35 cellular contexts compared by ENCODE assay signal in the genomic region with DNA sequence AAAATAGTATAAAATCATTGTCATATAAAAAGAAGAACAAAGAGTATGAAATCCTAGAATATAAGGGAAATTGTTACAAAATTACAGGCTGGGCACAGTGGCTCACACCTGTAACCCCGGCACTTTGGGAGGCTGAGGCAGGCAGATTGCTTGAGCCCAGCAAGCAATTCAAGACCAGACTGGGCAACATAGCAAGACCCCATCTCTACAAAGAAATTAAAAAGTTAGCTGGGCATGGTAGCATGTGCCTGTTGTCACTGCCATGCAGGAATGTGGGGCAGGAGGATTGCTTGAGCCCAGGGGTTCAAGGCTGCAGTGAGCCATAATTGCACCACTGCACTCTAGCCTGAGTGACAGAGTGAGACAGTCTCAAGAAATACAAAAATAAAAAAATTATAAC. TPM values are rescaled to one million over a fixed set of nuclear protein-coding genes. Genes with fewer than 3 reads are reported as not detected.
DNase-seq lines count a peak whose midpoint lies in the region; ATAC-seq, FAIRE-seq and TF ChIP-seq lines count a peak whose summit lies in the region.
"Had no signal": no experiment of that assay in that cellular context is flagged by ENCODE, and none has a peak within 500 bp of the region (broad histone marks: within the 10 kb centered on the region; RNA-seq: fewer than 3 reads in every experiment).

No MANE protein-coding gene starts in this region.

- in situ Hi-C loops in HepG2 (cut with HindIII; ENCODE audit: extremely low pct_ligation_motif_present, low pct_unique_long_range_greater_than_20kb) (no loop called here), K562 (cut with MboI) (loop anchor here (25.0 kb wide), 1 partner anchor 992 kb away; no protein-coding TSS in a partner anchor)

- H3K9me1 ChIP-seq in K562 (ENCODE audit: control insufficient read depth, insufficient read depth, low read length), result no peaks in the 10 kb centered on the region

- H4K20me1 ChIP-seq in HepG2 (ENCODE audit: insufficient read depth, low read length) (no peaks in the 10 kb centered on the region), K562 (replicated peaks; ENCODE audit: control insufficient read depth, insufficient read depth, low read length) (no peaks in the 10 kb centered on the region)
- H4K20me1 ChIP-seq: BLaER1; BLaER1 treated with 17β-estradiol and CSF1 and Interleukin-3, amounts not matched to agents 10 nM and 100 nM had no signal

- no peaks in the 10 kb centered on the region for H3K4me1 Mint-ChIP-seq in stimulated activated naive CD8-positive, alpha-beta T cell treated with anti-CD3 and anti-CD28 coated beads, Interleukin-15, amount 100 ng/mL, for 72 hours
- H3K4me1 Mint-ChIP-seq: B cell; CD14-positive monocyte; CD4-positive, alpha-beta memory T cell; CD4-positive, CD25-positive, alpha-beta regulatory T cell had no signal

- FAIRE-seq in HepG2 (lab: Jason Lieb, UNC) (no peak), K562 (lab: Jason Lieb, UNC) (no peak)
- FAIRE-seq: A204.1, A549, D721Med had no signal

- intact Hi-C loops in HepG2 (cut with micrococcal nuclease; ENCODE audit: unreplicated experiment) (no loop called here), right lobe of liver (cut with DNase I) (no loop called here), K562 (cut with micrococcal nuclease) (no loop called here)

- no peak for TF ChIP-seq POLR2A in HepG2 (IDR thresholded peaks at IDR 0.05; ENCODE audit: insufficient read depth in 1 of 2, low read depth in 2 of 2, low read length in 2 of 2)
- TF ChIP-seq POLR2A in right lobe of liver (IDR thresholded peaks at IDR 0.05), result no peak
- no peak for TF ChIP-seq POLR2A in K562 (conservative IDR thresholded peaks at IDR 0.05)

- H3K4me3 ChIP-seq in HepG2 (replicated peaks in 1 of 3; ENCODE audit: insufficient read depth in 1 of 3, low read depth in 2 of 3, low read length in 3 of 3), result no peak overlapping the region
- H3K4me3 ChIP-seq in right lobe of liver, result no peak overlapping the region
- no peak overlapping the region for H3K4me3 ChIP-seq in K562
- no peak overlapping the region for H3K4me3 ChIP-seq in lung
- H3K4me3 ChIP-seq: A549; BLaER1; BLaER1 treated with 17β-estradiol and CSF1 and Interleukin-3, amounts not matched to agents 10 nM and 100 nM had no signal

- ATAC-seq in HepG2 (no peak), right lobe of liver (no peak), K562 (no peak), lung (ENCODE audit: insufficient read depth, low FRiP score) (no peak)
- no peak for ATAC-seq in stimulated activated naive CD8-positive, alpha-beta T cell treated with anti-CD3 and anti-CD28 coated beads, Interleukin-15, amount 100 ng/mL, for 72 hours
- ATAC-seq: A549; CD8-positive, alpha-beta T cell had no signal

- POLR2A ChIA-PET in HepG2 (lab: Yijun Ruan, JAX) (no interaction called here), K562 (lab: Yijun Ruan, JAX) (interaction anchor here (0.6 kb wide), 1 partner anchor 43 kb away, joined by 3 read pairs; no protein-coding TSS in a partner anchor)

- BruUV-seq in HepG2 (replicated peaks; lab: Mats Ljungman, UMichigan), result no TSS peak
- no TSS peak for BruUV-seq in K562 (replicated peaks; lab: Mats Ljungman, UMichigan)

- H3K36me3 ChIP-seq in HepG2 (replicated peaks in 1 of 2; ENCODE audit: control insufficient read depth in 1 of 2, insufficient read depth in 2 of 2, low read length in 2 of 2) (no peaks in the 10 kb centered on the region), right lobe of liver (no peaks in the 10 kb centered on the region), K562 (ENCODE audit: control insufficient read depth, insufficient read depth, low read length) (no peaks in the 10 kb centered on the region), lung (ENCODE audit: control insufficient read depth in 2 of 2, insufficient read depth in 2 of 2, low read length in 2 of 2) (no peaks in the 10 kb centered on the region)
- H3K36me3 ChIP-seq: BE2C; BLaER1; BLaER1 treated with 17β-estradiol and CSF1 and Interleukin-3, amounts not matched to agents 10 nM and 100 nM had no signal

- 80% methylated on average over 1 of the region's 1 CpG for WGBS in HepG2 (ENCODE audit: low lambda C conversion rate)
- WGBS in right lobe of liver (ENCODE audit: insufficient coverage, low coverage, low lambda C conversion rate, missing lambda C conversion rate), result 80% methylated on average over 1 of the region's 1 CpG
- WGBS in K562 (ENCODE audit: insufficient coverage, low coverage, missing lambda C conversion rate), result 5% methylated on average over 1 of the region's 1 CpG
- 89 to 93% methylated on average over 1 of the region's 1 CpG for WGBS in lung, 2 donors

- CTCF ChIA-PET in HepG2 (lab: Yijun Ruan, JAX; ENCODE audit: low intra/inter-chr PET ratio, low total read pairs) (no interaction called here), K562 (lab: Yijun Ruan, JAX; ENCODE audit: low intra/inter-chr PET ratio) (no interaction called here)

- H3K4me1 ChIP-seq in HepG2 (ENCODE audit: insufficient read depth, low read length), result no peaks in the 10 kb centered on the region
- no peaks in the 10 kb centered on the region for H3K4me1 ChIP-seq in right lobe of liver
- peaks cover 3 to 6% of the 10 kb centered on the region in 2 experiments for H3K4me1 ChIP-seq in K562 (replicated peaks in 1 of 2; ENCODE audit: control insufficient read depth in 2 of 2, insufficient read depth in 2 of 2, low read length in 2 of 2)
- H3K4me1 ChIP-seq in lung (ENCODE audit: control insufficient read depth in 2 of 2, insufficient read depth in 2 of 2, low read length in 2 of 2), result no peaks in the 10 kb centered on the region
- H3K4me1 ChIP-seq: A549, BE2C, BLaER1, Caco-2 had no signal

- H3K27ac ChIP-seq in HepG2 (ENCODE audit: extremely low read length, insufficient read depth, low read length) (no peak overlapping the region), right lobe of liver (no peak overlapping the region), K562 (ENCODE audit: extremely low read depth, low read depth, low read length) (no peak overlapping the region), lung (ENCODE audit: low read depth in 1 of 2, low read length in 1 of 2) (no peak overlapping the region)
- H3K27ac ChIP-seq: 22Rv1; A549; BLaER1; BLaER1 treated with 17β-estradiol and CSF1 and Interleukin-3, amounts not matched to agents 10 nM and 100 nM; C4-2B had no signal

- DNase-seq in HepG2 (ENCODE audit: low spot score) (no peak), right lobe of liver (no peak), K562 (ENCODE audit: extremely low read depth in 1 of 4, low spot score in 3 of 4) (no peak), lung (ENCODE audit: low spot score) (peak; percentile 7), NCI-H1048 (lab: John Stamatoyannopoulos, UW) (no peak)
- no peak for DNase-seq in stimulated activated naive CD8-positive, alpha-beta T cell treated with anti-CD3 and anti-CD28 coated beads, Interleukin-15, amount 100 ng/mL, for 72 hours
- DNase-seq: 8988T; ACHN; AML-193; BE2C; C1 segment of cervical spinal cord; Caco-2; Calu3; CD4-positive, alpha-beta memory T cell; CD4-positive, alpha-beta T cell; CD4-positive, CD25-positive, alpha-beta regulatory T cell; CD8-positive, alpha-beta memory T cell; CD8-positive, alpha-beta T cell; COR-L47; DMS 273 treated with DMSO at 0.1 percent for 48 hours; DMS153; DMS53; DMS79; DMS79 treated with DMSO at 0.1 percent for 48 hours; DND-41; EL had no signal

- no peaks in the 10 kb centered on the region for H3K27me3 ChIP-seq in HepG2 (ENCODE audit: control insufficient read depth in 1 of 2, insufficient read depth in 2 of 2, low read length in 2 of 2)
- no peaks in the 10 kb centered on the region for H3K27me3 ChIP-seq in right lobe of liver
- H3K27me3 ChIP-seq in K562 (ENCODE audit: control insufficient read depth in 2 of 2, insufficient read depth in 2 of 2, low read length in 2 of 2), result no peaks in the 10 kb centered on the region; a peak in 1 of 5 replicates
- H3K27me3 ChIP-seq in lung (ENCODE audit: control insufficient read depth, insufficient read depth), result no peaks in the 10 kb centered on the region
- H3K27me3 ChIP-seq: BE2C; BLaER1; BLaER1 treated with 17β-estradiol and CSF1 and Interleukin-3, amounts not matched to agents 10 nM and 100 nM had no signal

- H3K9ac ChIP-seq in HepG2 (ENCODE audit: insufficient read depth, low read depth, low read length) (no peak overlapping the region), K562 (ENCODE audit: insufficient read depth in 1 of 2, low read depth in 2 of 2, low read length in 2 of 2) (no peak overlapping the region)
- H3K9ac ChIP-seq: BLaER1; BLaER1 treated with 17β-estradiol and CSF1 and Interleukin-3, amounts not matched to agents 10 nM and 100 nM had no signal

- H3K4me2 ChIP-seq in HepG2 (ENCODE audit: low read depth, low read length) (no peak overlapping the region), K562 (ENCODE audit: insufficient read depth, low read length) (no peak overlapping the region)
- H3K4me2 ChIP-seq: A549; BLaER1; BLaER1 treated with 17β-estradiol and CSF1 and Interleukin-3, amounts not matched to agents 10 nM and 100 nM had no signal

- H3K79me2 ChIP-seq in HepG2 (ENCODE audit: insufficient read depth, low read length) (no peaks in the 10 kb centered on the region), K562 (ENCODE audit: control insufficient read depth, insufficient read depth, low read length) (no peaks in the 10 kb centered on the region)

- TF ChIP-seq RAD21 in HepG2 (CRISPR knock-in tag; IDR thresholded peaks at IDR 0.05) (no peak), K562 (CRISPR knock-in tag; conservative IDR thresholded peaks at IDR 0.05 in 1 of 2, IDR thresholded peaks at IDR 0.05 in 1 of 2) (no peak)

- H3K4me3 Mint-ChIP-seq in stimulated activated naive CD8-positive, alpha-beta T cell treated with anti-CD3 and anti-CD28 coated beads, Interleukin-15, amount 100 ng/mL, for 72 hours, result no peak overlapping the region
- H3K4me3 Mint-ChIP-seq: B cell; CD14-positive monocyte; CD4-positive, alpha-beta memory T cell; CD4-positive, alpha-beta T cell; CD4-positive, CD25-positive, alpha-beta regulatory T cell; CD8-positive, alpha-beta memory T cell; CD8-positive, alpha-beta T cell had no signal

- H3K27ac Mint-ChIP-seq in stimulated activated naive CD8-positive, alpha-beta T cell treated with anti-CD3 and anti-CD28 coated beads, Interleukin-15, amount 100 ng/mL, for 72 hours, result no peak overlapping the region
- H3K27ac Mint-ChIP-seq: B cell; CD14-positive monocyte; CD4-positive, alpha-beta memory T cell; CD4-positive, alpha-beta T cell; CD4-positive, CD25-positive, alpha-beta regulatory T cell; CD8-positive, alpha-beta memory T cell; CD8-positive, alpha-beta T cell had no signal

- no peaks in the 10 kb centered on the region for H3K27me3 Mint-ChIP-seq in stimulated activated naive CD8-positive, alpha-beta T cell treated with anti-CD3 and anti-CD28 coated beads, Interleukin-15, amount 100 ng/mL, for 72 hours
- H3K27me3 Mint-ChIP-seq: B cell; CD4-positive, alpha-beta memory T cell; CD4-positive, alpha-beta T cell; CD4-positive, CD25-positive, alpha-beta regulatory T cell; CD8-positive, alpha-beta memory T cell had no signal

- H2AFZ ChIP-seq in HepG2 (ENCODE audit: low read length) (no peak overlapping the region), K562 (ENCODE audit: low read depth, low read length) (no peak overlapping the region)

- no peak for TF ChIP-seq CTCF in HepG2 (CRISPR knock-in tag; IDR thresholded peaks at IDR 0.05)
- no peak for TF ChIP-seq CTCF in right lobe of liver (IDR thresholded peaks at IDR 0.05)
- TF ChIP-seq CTCF in K562 (IDR thresholded peaks at IDR 0.05 in 2 of 3, conservative IDR thresholded peaks at IDR 0.05 in 1 of 3; ENCODE audit: insufficient read depth in 2 of 3, low read depth in 1 of 3, low read length in 3 of 3), result no peak
- TF ChIP-seq CTCF in lung (IDR thresholded peaks at IDR 0.05; ENCODE audit: control extremely low read depth, extremely low read depth), result no peak

- H3K9me3 ChIP-seq in HepG2 (ENCODE audit: low read length) (no peaks in the 10 kb centered on the region), right lobe of liver (no peaks in the 10 kb centered on the region), K562 (replicated peaks; ENCODE audit: control insufficient read depth, insufficient read depth, low read depth, low read length) (0 out of 2 replicates have a peak, but pooled peaks cover 3% of the 10 kb centered on the region), lung (ENCODE audit: control insufficient read depth in 2 of 2, insufficient read depth in 1 of 2, low read length in 1 of 2) (no peaks in the 10 kb centered on the region)
- H3K9me3 ChIP-seq: A549, BE2C, BLaER1 had no signal

- TF ChIP-seq EP300 in HepG2 (IDR thresholded peaks at IDR 0.05; ENCODE audit: low read depth in 2 of 2, low read length in 2 of 2) (no peak), HepG2 (CRISPR knock-in tag; IDR thresholded peaks at IDR 0.05; ENCODE audit: borderline replicate concordance) (no peak), K562 (IDR thresholded peaks at IDR 0.05; ENCODE audit: low read length) (no peak)

- no peaks in the 10 kb centered on the region for H3K9me3 Mint-ChIP-seq in stimulated activated naive CD8-positive, alpha-beta T cell treated with anti-CD3 and anti-CD28 coated beads, Interleukin-15, amount 100 ng/mL, for 72 hours
- H3K9me3 Mint-ChIP-seq: CD4-positive, alpha-beta T cell; CD8-positive, alpha-beta T cell had no signal

RNA-seq across cellular contexts. Expression of a gene that starts 44.8 kb away (rescaled TPM):
- total RNA-seq in HepG2 (2016; rRNA removed; fragmentation: Illumina TruSeq; extraction: Trizol) (34.4 and 46.0 TPM in 2 replicates), right lobe of liver (10 to 100 TPM; 10.7 to 20.6 (median 14.1) TPM), K562 (2014; rRNA removed) (31.6 and 37.1 TPM in 2 replicates), K562 (2014; rRNA removed; fragmentation: Illumina TruSeq; extraction: Trizol) (63.3 and 71.6 TPM in 2 replicates), K562 (2015; rRNA removed; fragmentation: Illumina TruSeq; extraction: Trizol) (55.1 and 61.7 TPM in 2 replicates), K562 (2021) (42.9 and 45.8 TPM in 2 replicates), lung (10 to 100 TPM; 37.2 to 37.4 TPM)
- 13.1 and 18.0 TPM in 2 replicates for total RNA-seq in HepG2 (2016; cell fraction: cytosol; rRNA removed; fragmentation: Illumina TruSeq; extraction: Trizol; ENCODE audit: low read depth)
- 33.7 and 49.2 TPM in 2 replicates for total RNA-seq in HepG2 (2016; cell fraction: insoluble cytoplasmic fraction; rRNA removed; fragmentation: Illumina TruSeq; extraction: Trizol)
- 16.7 and 21.2 TPM in 2 replicates for total RNA-seq in HepG2 (2016; cell fraction: membrane; rRNA removed; fragmentation: Illumina TruSeq; extraction: Trizol)
- 34.5 and 35.6 TPM in 2 replicates for total RNA-seq in HepG2 (2016; cell fraction: nucleus; rRNA removed; fragmentation: Illumina TruSeq; extraction: Trizol)
- polyA plus RNA-seq in HepG2 (2011; rRNA removed) (17.0 and 19.8 TPM in 2 replicates), K562 (2011; rRNA removed) (47.3 and 55.3 TPM in 2 replicates), K562 (2014; fragmentation: Illumina TruSeq; extraction: Trizol) (34.3 and 38.2 TPM in 2 replicates), K562 (2014; fragmentation: Nextera tagmentation; extraction: Ambion mirVana) (10 to 100 TPM; 50.9 to 52.4 TPM), K562 (2014; rRNA removed) (38.6 and 39.9 TPM in 2 replicates), lung (10 to 100 TPM; 12.7 to 15.1 TPM)
- 7.7 and 11.1 TPM in 2 replicates for polyA plus RNA-seq in HepG2 (2011; cell fraction: cytosol; rRNA removed)
- 10.3 and 13.3 TPM in 2 replicates for polyA plus RNA-seq in HepG2 (2011; cell fraction: nucleus; rRNA removed)
- polyA plus RNA-seq in HepG2 (2012), result 15.2 and 17.1 TPM in 2 replicates
- polyA plus RNA-seq in HepG2 (2016; cell fraction: cytosol; fragmentation: Illumina TruSeq; extraction: Trizol; ENCODE audit: low read depth), result 3.7 and 4.1 TPM in 2 replicates
- polyA plus RNA-seq in HepG2 (2016; cell fraction: insoluble cytoplasmic fraction; fragmentation: Illumina TruSeq; extraction: Trizol; ENCODE audit: low read depth), result 31.6 and 34.5 TPM in 2 replicates
- polyA plus RNA-seq in HepG2 (2016; cell fraction: membrane; fragmentation: Illumina TruSeq; extraction: Trizol; ENCODE audit: low read depth), result 7.1 and 7.2 TPM in 2 replicates
- 35.2 and 40.1 TPM in 2 replicates for polyA plus RNA-seq in HepG2 (2016; cell fraction: nucleus; fragmentation: Illumina TruSeq; extraction: Trizol; ENCODE audit: insufficient read depth, low read depth)
- polyA minus RNA-seq in HepG2 (2011; rRNA and poly(A)+ RNA removed; ENCODE audit: low replicate concordance), result 13.9 and 14.1 TPM in 2 replicates
- 13.5 and 15.2 TPM in 2 replicates for polyA minus RNA-seq in HepG2 (2011; cell fraction: cytosol; rRNA and poly(A)+ RNA removed)
- 40.4 and 42.6 TPM in 2 replicates for polyA minus RNA-seq in HepG2 (2011; cell fraction: nucleus; rRNA and poly(A)+ RNA removed)
- total RNA-seq in K562 (2011; cell fraction: chromatin; rRNA removed; ENCODE audit: low replicate concordance), result 31.3 and 105 TPM in 2 replicates
- 23.2 and 26.1 TPM in 2 replicates for total RNA-seq in K562 (2011; cell fraction: nucleolus; rRNA removed)
- 51.0 and 88.7 TPM in 2 replicates for total RNA-seq in K562 (2011; cell fraction: nucleoplasm; rRNA removed)
- 8.8 and 19.0 TPM in 2 replicates for polyA plus RNA-seq in K562 (2011; cell fraction: cytosol; rRNA removed)
- 21.9 and 29.5 TPM in 2 replicates for polyA plus RNA-seq in K562 (2011; cell fraction: nucleus; rRNA removed)
- polyA plus RNA-seq in K562 (2012), result 23.2 and 27.2 TPM in 2 replicates
- 38.5 and 44.8 TPM in 2 replicates for polyA minus RNA-seq in K562 (2011; rRNA and poly(A)+ RNA removed)
- 15.2 and 21.4 TPM in 2 replicates for polyA minus RNA-seq in K562 (2011; cell fraction: cytosol; rRNA and poly(A)+ RNA removed)
- polyA minus RNA-seq in K562 (2011; cell fraction: nucleus; rRNA and poly(A)+ RNA removed), result 21.9 and 35.9 TPM in 2 replicates
